ENCODE assay signal across 17 cellular contexts in the genomic region with DNA sequence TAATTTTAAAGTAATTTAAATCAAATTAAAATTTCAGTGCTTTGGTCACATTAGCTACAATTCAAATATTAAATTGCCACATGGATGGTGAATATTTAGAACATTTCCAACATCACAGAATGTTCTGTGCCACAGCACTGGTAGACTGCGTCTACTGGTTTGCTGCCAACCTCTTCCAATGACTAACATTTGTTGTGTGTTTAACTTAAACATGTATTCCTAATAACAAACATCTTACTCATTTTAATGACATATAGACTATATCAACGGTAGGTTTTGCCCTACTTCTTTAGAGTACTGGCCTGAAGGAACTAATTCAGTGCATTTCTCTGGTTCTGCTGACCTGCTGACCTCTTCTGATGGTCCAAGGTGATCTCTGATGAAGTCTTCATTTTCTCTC.
DNase-seq lines count a peak whose midpoint lies in the region; ATAC-seq, FAIRE-seq and TF ChIP-seq lines count a peak whose summit lies in the region.
"Had no signal": no experiment of that assay in that cellular context is flagged by ENCODE, and none has a peak within 500 bp of the region (broad histone marks: within the 10 kb centered on the region; RNA-seq: fewer than 3 reads in every experiment).

No MANE protein-coding gene starts in this region.

- no peaks in the 10 kb centered on the region for H3K9me3 ChIP-seq in IMR-90 (ENCODE audit: control insufficient read depth, insufficient read depth, low read length)
- H3K9me3 ChIP-seq: BLaER1, Caco-2 had no signal

- H2AK5ac ChIP-seq in IMR-90 (ENCODE audit: low read depth, low read length): no peak overlapping the region

- no peak overlapping the region for H3K14ac ChIP-seq in IMR-90 (replicated peaks; ENCODE audit: low read depth, low read length)

- no peak for TF ChIP-seq POLR2A in IMR-90 (IDR thresholded peaks at IDR 0.05; ENCODE audit: low read depth, low read length)

- H3K36me3 ChIP-seq in IMR-90 (ENCODE audit: control insufficient read depth, insufficient read depth, low read length) (no peaks in the 10 kb centered on the region), bronchial epithelial cell (ENCODE audit: control insufficient read depth, insufficient read depth, low read length) (no peaks in the 10 kb centered on the region)
- H3K36me3 ChIP-seq: BLaER1 had no signal

- FAIRE-seq in bronchial epithelial cell (lab: Jason Lieb, UNC): no peak
- FAIRE-seq: A204.1, GM18507, HepG2, HTR-8/SVneo had no signal

- no peaks in the 10 kb centered on the region for H3K79me1 ChIP-seq in IMR-90 (ENCODE audit: low read depth in 1 of 2, low read length in 2 of 2)

- no peak overlapping the region for H3K27ac ChIP-seq in IMR-90 (ENCODE audit: insufficient read depth, low read length)
- H3K27ac ChIP-seq: BLaER1 had no signal

- TF ChIP-seq CTCF in IMR-90 (conservative IDR thresholded peaks at IDR 0.05; ENCODE audit: low read depth, low read length) (no peak), bronchial epithelial cell (IDR thresholded peaks at IDR 0.05; ENCODE audit: insufficient read depth, low read length, severe bottlenecking) (no peak)

- peak; percentile 59 for ATAC-seq in IMR-90 (ENCODE audit: low read depth)
- ATAC-seq in GM19328 (IDR thresholded peaks at IDR 0.05; ENCODE audit: unreplicated experiment): no peak
- ATAC-seq in left cardiac atrium: no peak
- ATAC-seq: GM23338, HepG2 had no signal

- H3K4me3 ChIP-seq in IMR-90 (ENCODE audit: insufficient read depth, low read depth, low read length) (no peak overlapping the region), bronchial epithelial cell (ENCODE audit: low read depth, low read length) (no peak overlapping the region)
- H3K4me3 ChIP-seq: BLaER1, GM23338 had no signal

- dilution Hi-C loops in IMR-90 (cut with HindIII; ENCODE audit: low sequenced_read_pairs, unreplicated experiment): no loop called here

- no TSS peak for BruUV-seq in IMR-90 (replicated peaks; lab: Mats Ljungman, UMichigan)

- H3K9me1 ChIP-seq in IMR-90 (ENCODE audit: insufficient read depth, low read length): no peaks in the 10 kb centered on the region

- no peak overlapping the region for H4K8ac ChIP-seq in IMR-90 (ENCODE audit: low read depth in 2 of 2, low read length in 2 of 2)

- in situ Hi-C loops in G401 (cut with HindIII; ENCODE audit: low sequenced_read_pairs) (no loop called here), IMR-90 (cut with MboI; ENCODE audit: low sequenced_read_pairs) (no loop called here)

- no peaks in the 10 kb centered on the region for H4K20me1 ChIP-seq in IMR-90 (ENCODE audit: insufficient read depth, low read length)
- H4K20me1 ChIP-seq: BLaER1 had no signal

- intact Hi-C loops in IMR-90 (cut with micrococcal nuclease) (no loop called here), left cardiac atrium (cut with DNase I) (no loop called here)

- DNase-seq in G401 (ENCODE audit: low spot score) (peak; percentile 25), IMR-90 (peak; percentile 19), bronchial epithelial cell (ENCODE audit: low read depth) (peak; percentile 48), AG08395 (ENCODE audit: low spot score) (no peak), NCI-H146 (lab: John Stamatoyannopoulos, UW) (no peak), left cardiac atrium (no peak)
- DNase-seq: Caco-2; CD8-positive, alpha-beta memory T cell; DND-41; H7 had no signal

- CTCF ChIA-PET in IMR-90 (lab: Yijun Ruan, JAX): no interaction called here

- H2AFZ ChIP-seq in IMR-90 (replicated peaks; ENCODE audit: low read length, poor library complexity): no peak overlapping the region

- no peak overlapping the region for H3K4me2 ChIP-seq in IMR-90 (ENCODE audit: low read depth, low read length)
- H3K4me2 ChIP-seq: BLaER1, GM23338 had no signal

- H3K27me3 ChIP-seq in IMR-90 (ENCODE audit: control insufficient read depth, insufficient read depth, low read length): no peaks in the 10 kb centered on the region
- H3K27me3 ChIP-seq in bronchial epithelial cell (ENCODE audit: control insufficient read depth, insufficient read depth, low read length): no peaks in the 10 kb centered on the region
- H3K27me3 ChIP-seq: BLaER1 had no signal

- H2BK15ac ChIP-seq in IMR-90 (ENCODE audit: low read depth, low read length): no peak overlapping the region

- POLR2A ChIA-PET in IMR-90 (lab: Charles Lee; ENCODE audit: unreplicated experiment): no interaction called here

- H4K5ac ChIP-seq in IMR-90 (ENCODE audit: low read depth, low read length): no peak overlapping the region

- 0 out of 2 replicates have a peak, but pooled peaks cover 2% of the 10 kb centered on the region for H3K4me1 ChIP-seq in IMR-90 (ENCODE audit: control insufficient read depth, insufficient read depth, low read length)
- H3K4me1 ChIP-seq: BLaER1, Caco-2 had no signal

- H3K18ac ChIP-seq in IMR-90 (ENCODE audit: low read depth, low read length): no peak overlapping the region

- H3K9ac ChIP-seq in IMR-90 (ENCODE audit: low read depth, low read length): no peak overlapping the region
- H3K9ac ChIP-seq: BLaER1 had no signal

- H3K56ac ChIP-seq in IMR-90 (ENCODE audit: extremely low read depth, insufficient read depth, low read length): no peak overlapping the region

- no peak overlapping the region for H2BK120ac ChIP-seq in IMR-90 (ENCODE audit: low read depth, low read length)

- H4K91ac ChIP-seq in IMR-90 (ENCODE audit: insufficient read depth, low read depth, low read length): no peak overlapping the region

- H2BK5ac ChIP-seq in IMR-90 (ENCODE audit: low read depth, low read length, poor library complexity, severe bottlenecking): no peak overlapping the region

- H3K4ac ChIP-seq in IMR-90 (ENCODE audit: low read depth, low read length): no peak overlapping the region

- no CpG with 5 or more reads among the region's 2 CpGs for WGBS in IMR-90 (ENCODE audit: extremely low coverage in 2 of 2, insufficient read length in 1 of 2), 2 experiments

- no peak for TF ChIP-seq RAD21 in IMR-90 (IDR thresholded peaks at IDR 0.05; ENCODE audit: low read length)

- H2AK9ac ChIP-seq in IMR-90 (replicated peaks; ENCODE audit: low read depth, low read length, poor library complexity): no peak overlapping the region

- no peak overlapping the region for H3K23ac ChIP-seq in IMR-90 (ENCODE audit: low read depth, low read length)

- H2BK20ac ChIP-seq in IMR-90 (ENCODE audit: low read depth, low read length): no peak overlapping the region

TF ChIP-seq in IMR-90, 13 proteins besides CTCF, POLR2A, EP300 and RAD21:
- TF ChIP-seq SMC3 (IDR thresholded peaks at IDR 0.05; ENCODE audit: low read depth, low read length) (no peak), MXI1 (IDR thresholded peaks at IDR 0.05; ENCODE audit: borderline replicate concordance, low read depth, low read length) (no peak), RCOR1 (IDR thresholded peaks at IDR 0.05; ENCODE audit: insufficient replicate concordance, low read length) (no peak), MAFK (IDR thresholded peaks at IDR 0.05; ENCODE audit: low read depth, low read length) (no peak), CEBPB (IDR thresholded peaks at IDR 0.05; ENCODE audit: low read depth, low read length) (no peak), CHD1 (IDR thresholded peaks at IDR 0.05; ENCODE audit: low read depth, low read length) (no peak), RFX5 (IDR thresholded peaks at IDR 0.05; ENCODE audit: low read depth, low read length) (no peak)
- TF ChIP-seq, protein P1, sequence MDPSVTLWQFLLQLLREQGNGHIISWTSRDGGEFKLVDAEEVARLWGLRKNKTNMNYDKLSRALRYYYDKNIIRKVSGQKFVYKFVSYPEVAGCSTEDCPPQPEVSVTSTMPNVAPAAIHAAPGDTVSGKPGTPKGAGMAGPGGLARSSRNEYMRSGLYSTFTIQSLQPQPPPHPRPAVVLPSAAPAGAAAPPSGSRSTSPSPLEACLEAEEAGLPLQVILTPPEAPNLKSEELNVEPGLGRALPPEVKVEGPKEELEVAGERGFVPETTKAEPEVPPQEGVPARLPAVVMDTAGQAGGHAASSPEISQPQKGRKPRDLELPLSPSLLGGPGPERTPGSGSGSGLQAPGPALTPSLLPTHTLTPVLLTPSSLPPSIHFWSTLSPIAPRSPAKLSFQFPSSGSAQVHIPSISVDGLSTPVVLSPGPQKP (IDR thresholded peaks at IDR 0.05; ENCODE audit: borderline replicate concordance, low read depth, low read length): no peak

Comparison
In these comparisons a context has a peak if more than half of its experiments do, and no peak if none do; other contexts are left out.
1. DNase-seq: peak in G401 (single experiment), IMR-90 (single experiment) and bronchial epithelial cell (single experiment); none in AG08395 (single experiment), NCI-H146 (single experiment) and left cardiac atrium (single experiment).